In genomic region chr5:134574521-134574920, GRCh38 we compare ENCODE assay signal across 1 cellular context.
TF ChIP-seq lines count a peak whose summit lies in the region.

No MANE protein-coding gene starts in this region.

TF ChIP-seq in GM12878, 131 proteins besides CTCF, POLR2A, EP300 and RAD21:
- TF ChIP-seq RBBP5 (conservative IDR thresholded peaks at IDR 0.05) = no peak
- no peak for TF ChIP-seq BRCA1 (IDR thresholded peaks at IDR 0.05; ENCODE audit: low read depth, low read length)
- no peak for TF ChIP-seq HDGF (IDR thresholded peaks at IDR 0.05)
- no peak for TF ChIP-seq EZH2 (IDR thresholded peaks at IDR 0.05; ENCODE audit: borderline replicate concordance, control insufficient read depth, low read depth, low read length)
- TF ChIP-seq HDAC2 (IDR thresholded peaks at IDR 0.05) = no peak
- no peak for TF ChIP-seq CREM (IDR thresholded peaks at IDR 0.05; ENCODE audit: low read depth)
- no peak for TF ChIP-seq NFYA (IDR thresholded peaks at IDR 0.05; ENCODE audit: borderline replicate concordance, low read depth, low read length)
- TF ChIP-seq ATF3 (IDR thresholded peaks at IDR 0.05; ENCODE audit: borderline replicate concordance, extremely low read depth, low read depth, low read length) = no peak
- no peak for TF ChIP-seq BACH1 (IDR thresholded peaks at IDR 0.05; ENCODE audit: borderline replicate concordance)
- TF ChIP-seq BMI1 (IDR thresholded peaks at IDR 0.05; ENCODE audit: borderline replicate concordance) = no peak
- TF ChIP-seq NKRF (conservative IDR thresholded peaks at IDR 0.05) = no peak
- TF ChIP-seq NRF1 (conservative IDR thresholded peaks at IDR 0.05; ENCODE audit: low read depth, low read length) = no peak
TF ChIP-seq in GM12878: peak in this region for 0.
